In the genomic region with DNA sequence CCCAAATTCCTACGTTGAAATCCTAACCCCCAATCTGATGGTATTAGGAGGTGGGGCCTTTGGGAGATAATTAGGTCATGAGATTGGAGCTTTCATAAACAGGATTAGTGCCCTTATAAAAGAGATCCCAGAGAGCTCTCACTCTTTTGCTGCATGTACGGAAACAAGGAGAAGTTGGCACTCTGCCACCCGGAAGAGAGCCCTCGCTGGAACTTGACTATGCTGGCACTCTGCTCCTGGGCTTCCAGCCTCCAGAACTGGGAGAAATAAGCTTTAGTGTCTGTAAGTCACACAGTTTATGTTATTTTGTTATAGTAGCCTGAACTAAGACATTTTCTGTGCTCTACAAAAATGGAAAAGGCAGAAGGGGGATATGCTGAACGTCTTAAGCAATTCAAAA, we compare ENCODE assay signal across 21 cellular contexts. TPM values are rescaled to one million over a fixed set of nuclear protein-coding genes. Genes with fewer than 3 reads are reported as not detected.
DNase-seq lines count a peak whose midpoint lies in the region; ATAC-seq and TF ChIP-seq lines count a peak whose summit lies in the region.
"Had no signal": no experiment of that assay in that cellular context is flagged by ENCODE, and none has a peak within 500 bp of the region (broad histone marks: within the 10 kb centered on the region; RNA-seq: fewer than 3 reads in every experiment).

No MANE protein-coding gene starts in this region.

- no peak for TF ChIP-seq POLR2A in breast epithelium (IDR thresholded peaks at IDR 0.05)

- TF ChIP-seq CTCF in MCF 10A (IDR thresholded peaks at IDR 0.05; ENCODE audit: unreplicated experiment) (no peak), breast epithelium (IDR thresholded peaks at IDR 0.05) (no peak)

- no peaks in the 10 kb centered on the region for H3K9me3 Mint-ChIP-seq in MCF 10A (ENCODE audit: unreplicated experiment)
- no peaks in the 10 kb centered on the region for H3K9me3 Mint-ChIP-seq in activated CD4-positive, alpha-beta T cell treated with anti-CD3 and anti-CD28 coated beads, Interleukin-2, amount 10 ng/mL, durations not matched to agents 24 days and 14 days
- H3K9me3 Mint-ChIP-seq: activated CD8-positive, alpha-beta T cell treated with anti-CD3 and anti-CD28 coated beads for 36 hours; activated naive CD4-positive, alpha-beta T cell treated with anti-CD3 and anti-CD28 coated beads, Interleukin-2, amount 50 U/mL, for 24 hours; activated T-cell treated with anti-CD3 and anti-CD28 coated beads, Interleukin-2, amount 50 U/mL, for 4 hours; T-helper 1 cell treated with Interleukin-12 subunit alpha and Interleukin-12 subunit beta and Interleukin-4 antibody, amounts not matched to agents 30 μg/mL and 1 μg/mL, for 36 hours had no signal

- H3K36me3 ChIP-seq in breast epithelium (peaks cover 3% of the 10 kb centered on the region), aorta (ENCODE audit: control insufficient read depth in 1 of 2, insufficient read depth in 2 of 2, low read length in 1 of 2) (no peaks in the 10 kb centered on the region)
- H3K36me3 ChIP-seq: WERI-Rb-1 had no signal

- peaks cover 10% of the 10 kb centered on the region for H3K4me1 Mint-ChIP-seq in MCF 10A (ENCODE audit: insufficient read depth, unreplicated experiment)
- H3K4me1 Mint-ChIP-seq in activated CD4-positive, alpha-beta T cell treated with anti-CD3 and anti-CD28 coated beads, Interleukin-2, amount 10 ng/mL, durations not matched to agents 24 days and 14 days, result no peaks in the 10 kb centered on the region
- H3K4me1 Mint-ChIP-seq: activated naive CD4-positive, alpha-beta T cell treated with anti-CD3 and anti-CD28 coated beads, Interleukin-2, amount 50 U/mL, for 24 hours; naive thymus-derived CD4-positive, alpha-beta T cell had no signal

- no peaks in the 10 kb centered on the region for H3K27me3 Mint-ChIP-seq in MCF 10A (ENCODE audit: insufficient read depth, unreplicated experiment)
- H3K27me3 Mint-ChIP-seq in activated CD4-positive, alpha-beta T cell treated with anti-CD3 and anti-CD28 coated beads, Interleukin-2, amount 10 ng/mL, durations not matched to agents 24 days and 14 days, result peaks cover 8% of the 10 kb centered on the region

- no peak overlapping the region for H3K27ac Mint-ChIP-seq in MCF 10A (ENCODE audit: low read depth, unreplicated experiment)
- no peak overlapping the region for H3K27ac Mint-ChIP-seq in activated CD4-positive, alpha-beta T cell treated with anti-CD3 and anti-CD28 coated beads, Interleukin-2, amount 10 ng/mL, durations not matched to agents 24 days and 14 days
- H3K27ac Mint-ChIP-seq: activated CD8-positive, alpha-beta T cell treated with anti-CD3 and anti-CD28 coated beads for 36 hours; activated naive CD4-positive, alpha-beta T cell treated with anti-CD3 and anti-CD28 coated beads, Interleukin-2, amount 50 U/mL, for 24 hours; naive thymus-derived CD4-positive, alpha-beta T cell; T-helper 1 cell treated with Interleukin-12 subunit alpha and Interleukin-12 subunit beta and Interleukin-4 antibody, amounts not matched to agents 30 μg/mL and 1 μg/mL, for 36 hours had no signal

- ATAC-seq in aorta (ENCODE audit: low FRiP score) (no peak), HG02798 (IDR thresholded peaks at IDR 0.05; ENCODE audit: poor library complexity, unreplicated experiment) (no peak)
- ATAC-seq: activated CD8-positive, alpha-beta T cell treated with anti-CD3 and anti-CD28 coated beads for 36 hours; activated T-cell treated with anti-CD3 and anti-CD28 coated beads, Interleukin-2, amount 50 U/mL, for 4 hours; naive thymus-derived CD4-positive, alpha-beta T cell had no signal

- peak; percentile 49 for DNase-seq in MCF 10A (ENCODE audit: unreplicated experiment)
- DNase-seq in breast epithelium (ENCODE audit: low spot score in 2 of 2), result no peak
- DNase-seq in dermis blood vessel endothelial cell, result peak; percentile 69
- peak; percentile 57 to 74 for DNase-seq in lung microvascular endothelial cell (ENCODE audit: low read depth in 2 of 2)
- peak; percentile 68 to 79 for DNase-seq in aorta
- no peak for DNase-seq in activated CD4-positive, alpha-beta T cell treated with anti-CD3 and anti-CD28 coated beads, Interleukin-2, amount 10 ng/mL, durations not matched to agents 24 days and 14 days
- DNase-seq in HPDE6-E6E7 (ENCODE audit: extremely low spot score), result no peak
- DNase-seq: ACHN; activated CD8-positive, alpha-beta T cell treated with anti-CD3 and anti-CD28 coated beads for 36 hours; activated T-cell treated with anti-CD3 and anti-CD28 coated beads, Interleukin-2, amount 50 U/mL, for 4 hours; dorsolateral prefrontal cortex; erythroblast; naive thymus-derived CD4-positive, alpha-beta T cell; SJCRH30; stimulated activated CD4-positive, alpha-beta T cell treated with anti-CD3 and anti-CD28 coated beads, Interleukin-12 subunit alpha, Interleukin-12 subunit beta, amount 100 ng/mL, for 4 hours; transverse colon; WERI-Rb-1 had no signal

- H3K36me3 Mint-ChIP-seq in MCF 10A (ENCODE audit: insufficient read depth, unreplicated experiment), result peaks cover 39% of the 10 kb centered on the region
- H3K36me3 Mint-ChIP-seq in activated CD4-positive, alpha-beta T cell treated with anti-CD3 and anti-CD28 coated beads, Interleukin-2, amount 10 ng/mL, durations not matched to agents 24 days and 14 days (ENCODE audit: low read depth), result no peaks in the 10 kb centered on the region
- H3K36me3 Mint-ChIP-seq: activated naive CD4-positive, alpha-beta T cell treated with anti-CD3 and anti-CD28 coated beads, Interleukin-2, amount 50 U/mL, for 24 hours; naive thymus-derived CD4-positive, alpha-beta T cell had no signal

- WGBS in aorta, 2 donors, result 17 to 22% methylated on average over 5 of the region's 5 CpGs

- H3K9me3 ChIP-seq in breast epithelium (no peaks in the 10 kb centered on the region), aorta (ENCODE audit: control insufficient read depth, low read length) (no peaks in the 10 kb centered on the region)
- H3K9me3 ChIP-seq: SJCRH30, transverse colon had no signal

- H3K27me3 ChIP-seq in breast epithelium, result no peaks in the 10 kb centered on the region
- H3K27me3 ChIP-seq in aorta (ENCODE audit: control insufficient read depth in 1 of 2, insufficient read depth in 2 of 2, low read length in 1 of 2), result no peaks in the 10 kb centered on the region
- H3K27me3 ChIP-seq: dorsolateral prefrontal cortex, SJCRH30, transverse colon had no signal

- no TSS peak for BruUV-seq in MCF 10A (replicated peaks; lab: Mats Ljungman, UMichigan)

- intact Hi-C loops in MCF 10A (cut with micrococcal nuclease), result no loop called here
- intact Hi-C loops in breast epithelium (cut with DNase I; ENCODE audit: low total_unique reads), result no loop called here
- intact Hi-C loops in aorta (cut with DNase I), result no loop called here
- intact Hi-C loops in activated CD4-positive, alpha-beta T cell treated with anti-CD3 and anti-CD28 coated beads, Interleukin-2, amount 10 ng/mL, durations not matched to agents 24 days and 14 days (cut with micrococcal nuclease), result no loop called here

- CTCF ChIA-PET in MCF 10A (lab: Yijun Ruan, JAX), result no interaction called here

- no peak overlapping the region for H3K4me3 Mint-ChIP-seq in MCF 10A (ENCODE audit: unreplicated experiment)
- H3K4me3 Mint-ChIP-seq in activated CD4-positive, alpha-beta T cell treated with anti-CD3 and anti-CD28 coated beads, Interleukin-2, amount 10 ng/mL, durations not matched to agents 24 days and 14 days, result no peak overlapping the region
- H3K4me3 Mint-ChIP-seq: activated CD8-positive, alpha-beta T cell treated with anti-CD3 and anti-CD28 coated beads for 36 hours; activated naive CD4-positive, alpha-beta T cell treated with anti-CD3 and anti-CD28 coated beads, Interleukin-2, amount 50 U/mL, for 24 hours; activated T-cell treated with anti-CD3 and anti-CD28 coated beads, Interleukin-2, amount 50 U/mL, for 4 hours; naive thymus-derived CD4-positive, alpha-beta T cell; T-helper 1 cell treated with Interleukin-12 subunit alpha and Interleukin-12 subunit beta and Interleukin-4 antibody, amounts not matched to agents 30 μg/mL and 1 μg/mL, for 36 hours had no signal

- H3K27ac ChIP-seq in breast epithelium (peak overlapping the region in 1 of 2 donors; percentile 54), aorta (ENCODE audit: low read depth in 1 of 2, low read length in 2 of 2) (no peak overlapping the region)
- H3K27ac ChIP-seq: dorsolateral prefrontal cortex, SJCRH30, WERI-Rb-1 had no signal

- no peak overlapping the region for H3K4me3 ChIP-seq in breast epithelium
- H3K4me3 ChIP-seq in aorta (ENCODE audit: low read length in 2 of 2), result no peak overlapping the region
- H3K4me3 ChIP-seq: dorsolateral prefrontal cortex, lung, SJCRH30, transverse colon had no signal

- POLR2A ChIA-PET in MCF 10A (lab: Yijun Ruan, JAX), result interaction anchor here (0.8 to 1.2 kb wide), 2 partner anchors 11 to 21 kb away, joined by 4 to 6 read pairs; no protein-coding TSS in a partner anchor

- H3K4me1 ChIP-seq in breast epithelium (no peaks in the 10 kb centered on the region), aorta (ENCODE audit: control insufficient read depth in 1 of 2, insufficient read depth in 2 of 2, low read length in 2 of 2) (peaks cover 2 to 11% of the 10 kb centered on the region in 2 donors)
- H3K4me1 ChIP-seq: SJCRH30 had no signal

RNA-seq across cellular contexts. Expression of gene NFIB, which starts 17.5 kb away (rescaled TPM):
- total RNA-seq in MCF 10A (2022) (52.2 and 70.8 TPM in 2 replicates), breast epithelium (100 to 1,000 TPM in 2 of 3 donors, 10 to 100 TPM in 1; 95.2 to 237 (median 105) TPM), dermis blood vessel endothelial cell (153 and 193 TPM in 2 replicates), lung microvascular endothelial cell (111 and 164 TPM in 2 replicates), aorta (100 to 1,000 TPM; 160 to 278 TPM)
- polyA plus RNA-seq in aorta, result 10 to 100 TPM; 10.8 to 17.6 TPM
- not detected in 2 replicates for total RNA-seq in activated CD4-positive, alpha-beta T cell treated with anti-CD3 and anti-CD28 coated beads, Interleukin-2, amount 10 ng/mL, durations not matched to agents 24 days and 14 days
- total RNA-seq: activated CD8-positive, alpha-beta T cell treated with anti-CD3 and anti-CD28 coated beads for 36 hours had no signal
- polyA plus RNA-seq: naive thymus-derived CD4-positive, alpha-beta T cell had no signal

Comparison
In these comparisons a context has a peak if more than half of its experiments do, and no peak if none do; other contexts are left out.
1. DNase-seq: peak in MCF 10A (single experiment), dermis blood vessel endothelial cell (single experiment), lung microvascular endothelial cell (2 of 2) and aorta (2 of 2); none in breast epithelium (0 of 2), activated CD4-positive, alpha-beta T cell treated with anti-CD3 and anti-CD28 coated beads, Interleukin-2, amount 10 ng/mL, durations not matched to agents 24 days and 14 days (single experiment) and HPDE6-E6E7 (single experiment).
2. RNA of gene NFIB, which starts 17.5 kb away (total RNA-seq): 160 to 278 TPM in aorta, 111 to 164 TPM in lung microvascular endothelial cell, 153 to 193 TPM in dermis blood vessel endothelial cell, 95.2 to 237 TPM in breast epithelium and 52.2 to 70.8 TPM in MCF 10A; not detected in activated CD4-positive, alpha-beta T cell treated with anti-CD3 and anti-CD28 coated beads, Interleukin-2, amount 10 ng/mL, durations not matched to agents 24 days and 14 days; every median in the first group is over 10 times any median in the second.